8 cellular contexts compared by ENCODE assay signal in the genomic region with DNA sequence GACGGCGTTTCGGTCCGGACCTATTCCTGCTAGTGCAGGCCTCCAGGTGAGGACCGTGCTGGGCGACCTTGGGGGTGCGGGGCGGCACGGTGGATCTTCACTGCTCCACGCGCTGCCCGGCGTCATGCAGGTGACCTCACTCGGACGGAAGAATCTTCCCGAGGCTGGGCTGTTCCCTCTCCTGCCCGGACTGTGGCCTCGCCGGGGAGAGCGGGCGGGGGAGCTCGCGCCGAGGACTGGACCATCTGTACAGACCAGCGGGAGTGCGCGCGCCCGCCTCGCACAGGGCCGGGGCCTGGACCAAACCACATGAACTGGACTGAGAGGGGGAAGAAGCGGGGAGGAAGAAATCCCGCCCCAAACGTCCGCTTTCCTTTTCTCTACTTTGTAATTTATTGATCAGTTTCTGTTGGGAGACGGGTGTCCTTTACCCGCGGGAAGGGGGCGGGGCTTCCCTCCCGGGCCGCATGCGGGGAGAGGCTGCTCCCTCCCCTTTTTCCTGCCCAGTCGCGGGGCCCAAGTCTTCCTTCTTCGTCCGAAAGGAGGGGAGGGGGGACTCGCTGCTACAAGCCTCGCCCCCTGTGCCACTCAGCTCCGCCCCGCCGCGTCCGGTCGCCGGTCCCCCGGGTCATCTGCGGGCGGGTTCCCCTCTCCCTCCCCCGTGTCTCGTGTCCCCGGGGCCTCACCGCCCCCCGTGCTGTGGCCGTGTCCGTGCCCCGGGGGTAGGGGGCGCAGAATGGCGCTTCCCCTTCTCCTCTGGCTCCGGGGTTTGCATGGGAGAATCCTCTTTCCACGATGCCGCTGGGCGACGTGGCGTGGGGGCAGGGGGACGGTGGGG. TPM values are rescaled to one million over a fixed set of nuclear protein-coding genes. Genes with fewer than 3 reads are reported as not detected.
DNase-seq lines count a peak whose midpoint lies in the region; ATAC-seq and TF ChIP-seq lines count a peak whose summit lies in the region.

No MANE protein-coding gene starts in this region.

- in situ Hi-C loops in brain microvascular endothelial cell (cut with HindIII; ENCODE audit: low pct_ligation_motif_present, low sequenced_read_pairs): no loop called here

- TF ChIP-seq CTCF in GM10266 (IDR thresholded peaks at IDR 0.05; ENCODE audit: control insufficient read depth, insufficient read depth, low read depth, missing control alignments) (no peak), brain microvascular endothelial cell (IDR thresholded peaks at IDR 0.05; ENCODE audit: low read depth, low read length, missing control alignments) (no peak), progenitor cell of endocrine pancreas (IDR thresholded peaks at IDR 0.05; ENCODE audit: unreplicated experiment) (no peak)

- H3K4me3 Mint-ChIP-seq in progenitor cell of endocrine pancreas (ENCODE audit: low read depth): peak overlapping the region; percentile 85

- H3K9me3 Mint-ChIP-seq in progenitor cell of endocrine pancreas (ENCODE audit: low read depth): peaks cover 8% of the 10 kb centered on the region

- H3K36me3 Mint-ChIP-seq in progenitor cell of endocrine pancreas (ENCODE audit: insufficient read depth): no peaks in the 10 kb centered on the region

- H3K27me3 ChIP-seq in brain microvascular endothelial cell (replicated peaks): no peaks in the 10 kb centered on the region

- no peak overlapping the region for H3K27ac ChIP-seq in brain microvascular endothelial cell

- H3K27ac Mint-ChIP-seq in progenitor cell of endocrine pancreas: peak overlapping the region; percentile 96

- H3K4me1 Mint-ChIP-seq in progenitor cell of endocrine pancreas (ENCODE audit: low read depth): peaks cover 7% of the 10 kb centered on the region

- H3K27me3 Mint-ChIP-seq in progenitor cell of endocrine pancreas: peaks cover 42% of the 10 kb centered on the region

- peak overlapping the region; percentile 78 for H3K4me3 ChIP-seq in brain microvascular endothelial cell (ENCODE audit: low read depth, low read length)

- DNase-seq in GM10266 (ENCODE audit: extremely low spot score): peak; percentile 73
- peak; percentile 91 to 96 (median 94) for DNase-seq in NCI-H1417 (lab: John Stamatoyannopoulos, UW)
- DNase-seq in SKM-1 treated with dmso at 0.1 percent for 144 hours (lab: John Stamatoyannopoulos, UW; ENCODE audit: unreplicated experiment): peak; percentile 62
- peak; percentile 64 for DNase-seq in brain microvascular endothelial cell
- peak; percentile 70 to 82 for DNase-seq in hippocampal formation (lab: John Stamatoyannopoulos, UW)
- DNase-seq in progenitor cell of endocrine pancreas (ENCODE audit: low spot score, unreplicated experiment): peak; percentile 85

- no peak for ATAC-seq in HG03135 (IDR thresholded peaks at IDR 0.05; ENCODE audit: unreplicated experiment)
- no peak for ATAC-seq in activated CD4-positive, CD25-positive, alpha-beta regulatory T cell treated with anti-CD3 and anti-CD28 coated beads, Interleukin-2, amount 50 U/mL, for 24 hours

- no peaks in the 10 kb centered on the region for H3K36me3 ChIP-seq in brain microvascular endothelial cell (replicated peaks)

RNA-seq across cellular contexts. Expression of a gene that starts 4.9 kb away (rescaled TPM):
- 1.6 and 2.1 TPM in 2 replicates for total RNA-seq in progenitor cell of endocrine pancreas

RNA-seq across cellular contexts. Expression of a gene that starts 7.3 kb away (rescaled TPM):
- 16.9 and 17.7 TPM in 2 replicates for total RNA-seq in progenitor cell of endocrine pancreas

RNA-seq across cellular contexts. Expression of a gene that starts 31.0 kb away (rescaled TPM):
- 6.7 and 8.5 TPM in 2 replicates for total RNA-seq in progenitor cell of endocrine pancreas

RNA-seq across cellular contexts. Expression of a gene that starts 31.4 kb away (rescaled TPM):
- 1.3 and 1.5 TPM in 2 replicates for total RNA-seq in progenitor cell of endocrine pancreas

RNA-seq across cellular contexts. Expression of a gene that starts 36.2 kb away (rescaled TPM):
- total RNA-seq in progenitor cell of endocrine pancreas: 7.0 and 9.3 TPM in 2 replicates
